In genomic region chr15:74626752-74627692, GRCh38 we compare ENCODE assay signal across 12 cellular contexts. TPM values are rescaled to one million over a fixed set of nuclear protein-coding genes. Genes with fewer than 3 reads are reported as not detected.
DNase-seq lines count a peak whose midpoint lies in the region; ATAC-seq lines count a peak whose summit lies in the region.
"Had no signal": no experiment of that assay in that cellular context is flagged by ENCODE, and none has a peak within 500 bp of the region (broad histone marks: within the 10 kb centered on the region; RNA-seq: fewer than 3 reads in every experiment).

No MANE protein-coding gene starts in this region.

- H3K9me3 ChIP-seq in BLaER1 treated with 17β-estradiol and CSF1 and Interleukin-3, amounts not matched to agents 10 nM and 100 nM (replicated peaks in 1 of 11), result no peaks in the 10 kb centered on the region
- no peaks in the 10 kb centered on the region for H3K9me3 ChIP-seq in SJCRH30 (replicated peaks)

- no peaks in the 10 kb centered on the region for H3K27me3 ChIP-seq in BLaER1 treated with 17β-estradiol and CSF1 and Interleukin-3, amounts not matched to agents 10 nM and 100 nM
- no peaks in the 10 kb centered on the region for H3K27me3 ChIP-seq in SJCRH30

- no peak overlapping the region for H3K4me3 ChIP-seq in BLaER1 treated with 17β-estradiol and CSF1 and Interleukin-3, amounts not matched to agents 10 nM and 100 nM
- no peak overlapping the region for H3K4me3 ChIP-seq in SJCRH30

- DNase-seq in iPS-NIHi7 (ENCODE audit: extremely low spot score) (no peak), SJCRH30 (no peak), left lobe of liver (ENCODE audit: low spot score) (no peak)
- DNase-seq in activated CD4-positive, alpha-beta T cell treated with anti-CD3 and anti-CD28 coated beads for 4 hours, result no peak
- DNase-seq: activated T-cell treated with anti-CD3 and anti-CD28 coated beads, Interleukin-2, amount 50 U/mL, for 4 hours; COR-L47; effector CD8-positive, alpha-beta T cell; NCI-H1930 had no signal

- H3K4me1 ChIP-seq in BLaER1 treated with 17β-estradiol and CSF1 and Interleukin-3, amounts not matched to agents 10 nM and 100 nM, result peaks cover 33 to 59% (median 48%) of the 10 kb centered on the region in 10 experiments
- H3K4me1 ChIP-seq in SJCRH30, result no peaks in the 10 kb centered on the region

- H3K27ac ChIP-seq in BLaER1 treated with 17β-estradiol and CSF1 and Interleukin-3, amounts not matched to agents 10 nM and 100 nM, result peak overlapping the region in 6 of 11 experiments; percentile 3 to 51 (median 22); a peak in 7 of 22 replicates
- peak overlapping the region; percentile 46 for H3K27ac ChIP-seq in angular gyrus (ENCODE audit: low read depth, low read length)
- H3K27ac ChIP-seq in SJCRH30, result no peak overlapping the region

- H3K36me3 ChIP-seq in BLaER1 treated with 17β-estradiol and CSF1 and Interleukin-3, amounts not matched to agents 10 nM and 100 nM, result peaks cover 90 to 100% (median 98%) of the 10 kb centered on the region in 11 experiments
- H3K36me3 ChIP-seq in SJCRH30, result peaks cover 68% of the 10 kb centered on the region

- H3K9ac ChIP-seq in BLaER1 treated with 17β-estradiol and CSF1 and Interleukin-3, amounts not matched to agents 10 nM and 100 nM, result peak overlapping the region in 7 of 11 experiments; percentile 2 to 70 (median 14); a peak in 8 of 22 replicates

- peak overlapping the region in 5 of 11 experiments; percentile 22 to 82 (median 45); a peak in 10 of 22 replicates for H3K4me2 ChIP-seq in BLaER1 treated with 17β-estradiol and CSF1 and Interleukin-3, amounts not matched to agents 10 nM and 100 nM

- ATAC-seq in GM19035 (IDR thresholded peaks at IDR 0.05; ENCODE audit: unreplicated experiment) (peak; percentile 57), HG03354 (IDR thresholded peaks at IDR 0.05; ENCODE audit: poor library complexity, severe bottlenecking, unreplicated experiment) (peak; percentile 67), left lobe of liver (no peak)
- ATAC-seq: activated T-cell treated with anti-CD3 and anti-CD28 coated beads, Interleukin-2, amount 50 U/mL, for 4 hours had no signal

- H4K20me1 ChIP-seq in BLaER1 treated with 17β-estradiol and CSF1 and Interleukin-3, amounts not matched to agents 10 nM and 100 nM, result peaks cover 98 to 100% (median 100%) of the 10 kb centered on the region in 11 experiments

RNA-seq across cellular contexts. Expression of gene CLK3, which starts 11.4 kb away (rescaled TPM):
- 42.3 and 44.4 TPM in 2 replicates for total RNA-seq in SJCRH30 (2014; rRNA removed; shearing (Covaris generic))
- 32.3 TPM for total RNA-seq in left lobe of liver
